In the genomic region with DNA sequence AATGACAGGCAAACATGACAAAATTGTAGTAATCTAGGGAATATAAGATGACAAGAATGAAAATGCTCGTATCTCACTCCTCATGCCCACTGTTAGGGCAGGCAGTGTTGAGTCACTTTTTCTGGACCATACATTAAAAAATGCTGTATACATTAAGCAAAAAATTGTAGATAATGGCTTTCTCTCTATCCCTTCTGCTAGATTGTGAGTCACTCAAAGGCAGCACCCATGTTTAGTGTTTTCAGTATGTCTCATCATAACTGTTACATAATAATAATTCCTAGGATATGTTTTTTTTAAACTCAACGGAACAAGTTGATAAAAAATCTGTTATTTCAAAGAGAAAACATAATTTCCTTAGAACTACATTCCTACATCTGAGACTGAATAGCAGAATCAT, we compare ENCODE assay signal across 1 cellular context.
TF ChIP-seq lines count a peak whose summit lies in the region.

No MANE protein-coding gene starts in this region.

TF ChIP-seq in SK-N-SH, 30 proteins besides CTCF, POLR2A, EP300 and RAD21 (continued from another document):
- TF ChIP-seq, protein P1, sequence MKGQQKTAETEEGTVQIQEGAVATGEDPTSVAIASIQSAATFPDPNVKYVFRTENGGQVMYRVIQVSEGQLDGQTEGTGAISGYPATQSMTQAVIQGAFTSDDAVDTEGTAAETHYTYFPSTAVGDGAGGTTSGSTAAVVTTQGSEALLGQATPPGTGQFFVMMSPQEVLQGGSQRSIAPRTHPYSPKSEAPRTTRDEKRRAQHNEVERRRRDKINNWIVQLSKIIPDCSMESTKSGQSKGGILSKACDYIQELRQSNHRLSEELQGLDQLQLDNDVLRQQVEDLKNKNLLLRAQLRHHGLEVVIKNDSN (IDR thresholded peaks at IDR 0.05; ENCODE audit: borderline replicate concordance, low read depth) = no peak
- TF ChIP-seq JUND (IDR thresholded peaks at IDR 0.05) = peak; percentile 30; the same call in 1 of the 2 replicates
